In the genomic region with DNA sequence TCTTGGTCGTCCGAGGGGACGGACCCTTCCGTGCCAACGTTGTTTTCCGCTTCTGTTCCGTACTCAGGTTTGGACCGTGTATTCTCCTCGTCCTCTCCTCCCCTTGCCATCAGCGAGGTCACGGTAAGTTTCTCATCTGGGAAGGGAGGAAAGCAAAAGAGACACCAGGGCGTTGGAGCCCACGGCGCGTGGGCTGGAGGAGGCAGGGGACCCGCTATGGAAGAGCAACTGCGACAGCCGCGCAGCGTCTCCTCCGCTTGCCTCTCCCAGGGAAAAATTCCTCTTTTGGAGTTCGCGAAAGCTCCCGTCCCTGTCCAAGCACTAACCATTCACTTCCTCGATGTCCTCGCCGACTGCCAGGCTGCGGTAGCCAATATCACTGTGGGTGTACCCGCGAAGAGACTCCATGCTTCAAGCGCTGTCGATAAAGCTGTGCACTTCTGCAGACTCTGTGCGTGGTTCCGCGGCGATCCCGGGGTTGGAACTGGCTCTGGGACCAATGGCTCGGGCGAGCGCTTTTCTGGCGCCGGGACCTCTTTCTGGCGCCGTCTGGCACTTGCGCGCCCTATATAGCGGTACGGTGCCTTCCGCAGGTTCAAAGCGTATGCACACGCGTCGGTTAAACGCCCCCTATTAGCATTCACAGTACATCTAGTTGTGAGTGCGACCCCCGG, we compare ENCODE assay signal across 12 cellular contexts. TPM values are rescaled to one million over a fixed set of nuclear protein-coding genes. Genes with fewer than 3 reads are reported as not detected.
DNase-seq lines count a peak whose midpoint lies in the region; ATAC-seq and TF ChIP-seq lines count a peak whose summit lies in the region.
"Had no signal": no experiment of that assay in that cellular context is flagged by ENCODE, and none has a peak within 500 bp of the region (broad histone marks: within the 10 kb centered on the region; RNA-seq: fewer than 3 reads in every experiment).

A gene (minus strand): TSS at position 492 of the 674 bp plus-strand sequence. CDS start 84 bp downstream, at position 408.

- no peaks in the 10 kb centered on the region for H3K27me3 ChIP-seq in PC-9 (ENCODE audit: insufficient read depth, low read depth)
- H3K27me3 ChIP-seq: body of pancreas had no signal

- H3K27me3 Mint-ChIP-seq in endothelial cell (ENCODE audit: unreplicated experiment) (peaks cover 8% of the 10 kb centered on the region), progenitor cell of endocrine pancreas (peaks cover 83% of the 10 kb centered on the region)

- H3K36me3 Mint-ChIP-seq in endothelial cell (ENCODE audit: low read depth, unreplicated experiment) (no peaks in the 10 kb centered on the region), progenitor cell of endocrine pancreas (ENCODE audit: insufficient read depth) (no peaks in the 10 kb centered on the region)

- H3K36me3 ChIP-seq in PC-9 (ENCODE audit: low read depth), result no peaks in the 10 kb centered on the region

- peak within 1 kb of the TSS; percentile 67 for H3K4me2 ChIP-seq in PC-9

- H3K79me2 ChIP-seq in PC-9 (ENCODE audit: low read depth), result no peaks in the 10 kb centered on the region

- H3K27ac ChIP-seq in PC-9, result no peak within 1 kb of the TSS
- H3K27ac ChIP-seq: body of pancreas, SK-N-MC had no signal

- peak within 1 kb of the TSS; percentile 84 for H3K4me3 Mint-ChIP-seq in endothelial cell (ENCODE audit: unreplicated experiment)
- H3K4me3 Mint-ChIP-seq in progenitor cell of endocrine pancreas (ENCODE audit: low read depth), result peak within 1 kb of the TSS; percentile 59

- no peaks in the 10 kb centered on the region for H4K20me1 ChIP-seq in PC-9 (ENCODE audit: insufficient read depth)

- H3K9me3 ChIP-seq in PC-9 (ENCODE audit: insufficient read depth, low read depth), result no peaks in the 10 kb centered on the region
- H3K9me3 ChIP-seq: body of pancreas had no signal

- ATAC-seq in GM21360 (IDR thresholded peaks at IDR 0.05; ENCODE audit: unreplicated experiment) (no peak), sciatic nerve (no peak), GM21515 (IDR thresholded peaks at IDR 0.05; ENCODE audit: unreplicated experiment) (no peak)
- ATAC-seq: body of pancreas, GM12878, left cardiac atrium had no signal

- no peaks in the 10 kb centered on the region for H3K9me3 Mint-ChIP-seq in endothelial cell (ENCODE audit: unreplicated experiment)
- peaks cover 9% of the 10 kb centered on the region for H3K9me3 Mint-ChIP-seq in progenitor cell of endocrine pancreas (ENCODE audit: low read depth)

- peak within 1 kb of the TSS; percentile 52; the same call in 1 of the 2 replicates for H3K4me3 ChIP-seq in PC-9
- H3K4me3 ChIP-seq: body of pancreas, GM12878, SK-N-MC had no signal

- peaks cover 15% of the 10 kb centered on the region; the same call in 1 of the 2 replicates for H3F3A ChIP-seq in PC-9 (ENCODE audit: insufficient read depth, low read depth)

- DNase-seq in EL, result peak; percentile 3
- no peak for DNase-seq in PC-9
- DNase-seq in endothelial cell (ENCODE audit: low spot score), result peak; percentile 6
- no peak for DNase-seq in progenitor cell of endocrine pancreas (ENCODE audit: low spot score, unreplicated experiment)
- DNase-seq in GOT3 (lab: John Stamatoyannopoulos, UW), result no peak
- DNase-seq in sciatic nerve (ENCODE audit: low spot score), result no peak
- DNase-seq: body of pancreas, left cardiac atrium had no signal

- BruUV-seq in PC-9 (replicated peaks; lab: Mats Ljungman, UMichigan), result no TSS peak

- TF ChIP-seq CTCF in PC-9 (conservative IDR thresholded peaks at IDR 0.05) (no peak), endothelial cell (IDR thresholded peaks at IDR 0.05; ENCODE audit: unreplicated experiment) (no peak), progenitor cell of endocrine pancreas (IDR thresholded peaks at IDR 0.05; ENCODE audit: unreplicated experiment) (no peak)

- no peaks in the 10 kb centered on the region for H3K9me2 ChIP-seq in PC-9 (ENCODE audit: insufficient read depth)

- POLR2A ChIA-PET in PC-9 (lab: Charles Lee; ENCODE audit: unreplicated experiment), result no interaction called here

- H3K27ac Mint-ChIP-seq in endothelial cell (ENCODE audit: unreplicated experiment), result no peak within 1 kb of the TSS
- no peak within 1 kb of the TSS for H3K27ac Mint-ChIP-seq in progenitor cell of endocrine pancreas

- intact Hi-C loops in PC-9 (cut with micrococcal nuclease; ENCODE audit: unreplicated experiment) (no loop called here), sciatic nerve (cut with DNase I) (no loop called here)

- H2AFZ ChIP-seq in PC-9, result peak within 1 kb of the TSS; percentile 71; the same call in 1 of the 2 replicates

- CTCF ChIA-PET in PC-9 (lab: Charles Lee), result no interaction called here

- peaks cover 5% of the 10 kb centered on the region for H3K4me1 Mint-ChIP-seq in endothelial cell (ENCODE audit: unreplicated experiment)
- peaks cover 4% of the 10 kb centered on the region for H3K4me1 Mint-ChIP-seq in progenitor cell of endocrine pancreas (ENCODE audit: low read depth)

- peaks cover 22% of the 10 kb centered on the region for H3K4me1 ChIP-seq in PC-9 (replicated peaks; ENCODE audit: insufficient read depth)

RNA-seq across cellular contexts. Expression of the gene that starts here (rescaled TPM):
- total RNA-seq in PC-9 (2021), result 1.6 and 1.9 TPM in 2 replicates
- total RNA-seq in endothelial cell (ENCODE audit: unreplicated experiment), result not detected
- not detected in 2 replicates for total RNA-seq in progenitor cell of endocrine pancreas
- not detected for total RNA-seq in sciatic nerve
- total RNA-seq: body of pancreas, GM12878, left cardiac atrium had no signal

Comparison
In these comparisons a context has a peak if more than half of its experiments do, and no peak if none do; other contexts are left out.
1. Peak in DNase-seq in endothelial cell; RNA of the gene not detected or under 1 TPM.